ENCODE assay signal across 1 cellular context in the genomic region with DNA sequence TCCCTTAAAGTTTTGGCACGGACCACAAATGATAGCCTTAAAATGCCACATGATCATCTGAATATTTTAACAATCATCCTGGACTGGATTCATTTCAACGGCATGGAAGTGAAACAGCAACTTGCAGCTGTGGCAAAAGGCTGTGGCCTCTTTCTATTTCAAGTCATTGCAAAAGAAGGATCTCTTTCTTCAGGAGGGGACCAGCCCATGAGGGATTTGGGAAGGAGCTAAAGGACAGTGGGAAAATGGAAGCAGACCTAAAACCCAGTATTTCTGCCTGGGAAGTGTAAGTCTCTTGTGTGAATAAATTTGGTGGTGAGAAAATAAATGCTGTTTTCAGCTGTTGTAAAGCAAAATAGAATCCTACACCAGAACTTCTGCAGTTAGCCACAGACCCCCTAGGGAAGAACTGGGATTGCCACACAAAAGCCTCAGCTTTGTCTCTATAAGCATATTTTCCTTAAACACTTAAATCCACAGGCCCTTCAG.
TF ChIP-seq lines count a peak whose summit lies in the region.

No MANE protein-coding gene starts in this region.

TF ChIP-seq in IMR-90, 13 proteins besides CTCF, POLR2A, EP300 and RAD21 (continued from another document):
- TF ChIP-seq, protein P1, sequence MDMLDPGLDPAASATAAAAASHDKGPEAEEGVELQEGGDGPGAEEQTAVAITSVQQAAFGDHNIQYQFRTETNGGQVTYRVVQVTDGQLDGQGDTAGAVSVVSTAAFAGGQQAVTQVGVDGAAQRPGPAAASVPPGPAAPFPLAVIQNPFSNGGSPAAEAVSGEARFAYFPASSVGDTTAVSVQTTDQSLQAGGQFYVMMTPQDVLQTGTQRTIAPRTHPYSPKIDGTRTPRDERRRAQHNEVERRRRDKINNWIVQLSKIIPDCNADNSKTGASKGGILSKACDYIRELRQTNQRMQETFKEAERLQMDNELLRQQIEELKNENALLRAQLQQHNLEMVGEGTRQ (IDR thresholded peaks at IDR 0.05; ENCODE audit: low read depth, low read length), result no peak
